ENCODE assay signal across 8 cellular contexts in genomic region chrX:107710617-107711391, GRCh38.
DNase-seq lines count a peak whose midpoint lies in the region; ATAC-seq, FAIRE-seq and TF ChIP-seq lines count a peak whose summit lies in the region.

No MANE protein-coding gene starts in this region.

- peak; percentile 85 for FAIRE-seq in K562 (lab: Jason Lieb, UNC)

- no peaks in the 10 kb centered on the region for H3K9me1 ChIP-seq in K562 (ENCODE audit: control insufficient read depth, insufficient read depth, low read length)

- H3K9ac ChIP-seq in BLaER1 (no peak overlapping the region), K562 (ENCODE audit: insufficient read depth in 1 of 2, low read depth in 2 of 2, low read length in 2 of 2) (peak overlapping the region; percentile 43 to 79; a peak in 2 of 4 replicates)

- BruUV-seq in K562 (replicated peaks; lab: Mats Ljungman, UMichigan) = no TSS peak

- peak overlapping the region; percentile 83 for H2AFZ ChIP-seq in K562 (ENCODE audit: low read depth, low read length)

- TF ChIP-seq CTCF in RWPE2 (IDR thresholded peaks at IDR 0.05; ENCODE audit: poor library complexity, severe bottlenecking) (no peak), K562 (IDR thresholded peaks at IDR 0.05 in 2 of 3, conservative IDR thresholded peaks at IDR 0.05 in 1 of 3; ENCODE audit: insufficient read depth in 2 of 3, low read depth in 1 of 3, low read length in 3 of 3) (no peak)

- peaks cover 9% of the 10 kb centered on the region; the same call in 1 of the 2 replicates for H3K36me3 ChIP-seq in BLaER1
- peaks cover 30% of the 10 kb centered on the region for H3K36me3 ChIP-seq in RWPE2 (ENCODE audit: low read depth)
- H3K36me3 ChIP-seq in K562 (ENCODE audit: control insufficient read depth, insufficient read depth, low read length) = no peaks in the 10 kb centered on the region

- H4K20me1 ChIP-seq in BLaER1 (peaks cover 35% of the 10 kb centered on the region), K562 (replicated peaks; ENCODE audit: control insufficient read depth, insufficient read depth, low read length) (no peaks in the 10 kb centered on the region)

- no peak for TF ChIP-seq POLR2A in K562 (conservative IDR thresholded peaks at IDR 0.05)

- peaks cover 28% of the 10 kb centered on the region for H3K4me1 ChIP-seq in BLaER1
- H3K4me1 ChIP-seq in RWPE2 (ENCODE audit: insufficient read depth, poor library complexity, severe bottlenecking) = peaks cover 13% of the 10 kb centered on the region
- H3K4me1 ChIP-seq in K562 (replicated peaks in 1 of 2; ENCODE audit: control insufficient read depth in 2 of 2, insufficient read depth in 2 of 2, low read length in 2 of 2) = peaks cover 6 to 9% of the 10 kb centered on the region in 2 experiments; a peak in 4 of 5 replicates

- 10% methylated on average over 7 of the region's 7 CpGs for WGBS in K562 (ENCODE audit: insufficient coverage, low coverage, missing lambda C conversion rate)

- CTCF ChIA-PET in K562 (lab: Yijun Ruan, JAX; ENCODE audit: low intra/inter-chr PET ratio) = no interaction called here

- H3K79me2 ChIP-seq in K562 (ENCODE audit: control insufficient read depth, insufficient read depth, low read length) = no peaks in the 10 kb centered on the region

- H3K27ac ChIP-seq in BLaER1 = no peak overlapping the region
- H3K27ac ChIP-seq in RWPE2 (ENCODE audit: poor library complexity, severe bottlenecking) = peak overlapping the region; percentile 77
- H3K27ac ChIP-seq in K562 (ENCODE audit: extremely low read depth, low read depth, low read length) = peak overlapping the region; percentile 68; the same call in 2 of the 3 replicates

- H3K4me3 ChIP-seq in BLaER1 (no peak overlapping the region), RWPE2 (ENCODE audit: severe bottlenecking) (no peak overlapping the region), K562 (no peak overlapping the region)

- DNase-seq in GM19240 (ENCODE audit: insufficient read length, low spot score) (peak; percentile 46), RWPE2 (ENCODE audit: low spot score) (no peak), K562 (ENCODE audit: extremely low read depth in 1 of 4, low spot score in 3 of 4) (peak; percentile 45 to 76 (median 60)), islet precursor cell (peak; percentile 86), NCI-H1105 treated with DMSO at 0.1 percent for 48 hours (lab: John Stamatoyannopoulos, UW) (no peak)
- peak in 2 of 3 donors; percentile 19 to 30 for DNase-seq in stimulated activated CD4-positive, alpha-beta T cell treated with anti-CD3 and anti-CD28 coated beads, TNF-alpha, amount 100 ng/mL, for 1 hour (ENCODE audit: low read depth in 3 of 3, low spot score in 1 of 3)

- H3K9me3 ChIP-seq in BLaER1 (no peaks in the 10 kb centered on the region), RWPE2 (ENCODE audit: severe bottlenecking) (no peaks in the 10 kb centered on the region), K562 (replicated peaks; ENCODE audit: control insufficient read depth, insufficient read depth, low read depth, low read length) (no peaks in the 10 kb centered on the region)

- POLR2A ChIA-PET in K562 (lab: Yijun Ruan, JAX) = interaction anchor here (0.6 to 1.4 kb wide), 4 partner anchors 10 to 33 kb away, joined by 3 to 9 read pairs (median 4); no protein-coding TSS in a partner anchor

- ATAC-seq in HG03159 (IDR thresholded peaks at IDR 0.05; ENCODE audit: unreplicated experiment) (peak; percentile 80), RWPE2 (ENCODE audit: low read depth) (peak; percentile 84), K562 (peak; percentile 91)

- H3K4me2 ChIP-seq in BLaER1 = peak overlapping the region; percentile 33
- H3K4me2 ChIP-seq in K562 (ENCODE audit: insufficient read depth, low read length) = peak overlapping the region; percentile 70

- H3K27me3 ChIP-seq in BLaER1 = peaks cover 90% of the 10 kb centered on the region
- no peaks in the 10 kb centered on the region for H3K27me3 ChIP-seq in RWPE2 (ENCODE audit: insufficient read depth, poor library complexity, severe bottlenecking)
- H3K27me3 ChIP-seq in K562 (ENCODE audit: control insufficient read depth in 2 of 2, insufficient read depth in 2 of 2, low read length in 2 of 2) = no peaks in the 10 kb centered on the region; a peak in 1 of 5 replicates

- no peak for TF ChIP-seq RAD21 in K562 (CRISPR knock-in tag; conservative IDR thresholded peaks at IDR 0.05 in 1 of 2, IDR thresholded peaks at IDR 0.05 in 1 of 2)

- TF ChIP-seq EP300 in K562 (IDR thresholded peaks at IDR 0.05; ENCODE audit: low read length) = peak; percentile 65

- in situ Hi-C loops in K562 (cut with MboI) = loop anchor here (5.0 kb wide), 1 partner anchor 34 kb away; no protein-coding TSS in a partner anchor

- intact Hi-C loops in K562 (cut with micrococcal nuclease) = no loop called here

TF ChIP-seq in K562, 482 proteins besides CTCF, POLR2A, EP300 and RAD21 (continues in another document):
- TF ChIP-seq NEUROD1 (IDR thresholded peaks at IDR 0.05; ENCODE audit: borderline replicate concordance, low read depth, low read length, partially characterized antibody) (peak; percentile 76), ARID1B (IDR thresholded peaks at IDR 0.05) (peak; percentile 32; the same call in 1 of the 2 replicates), GABPA (tag; conservative IDR thresholded peaks at IDR 0.05; ENCODE audit: low read depth) (0 out of 2 replicates have a peak, but pooled peaks have one; percentile 27), E2F8 (IDR thresholded peaks at IDR 0.05; ENCODE audit: low read depth, partially characterized antibody) (no peak), MXI1 (IDR thresholded peaks at IDR 0.05; ENCODE audit: low read depth, low read length) (peak; percentile 35; the same call in 1 of the 2 replicates), LCOR (CRISPR knock-in tag; IDR thresholded peaks at IDR 0.05) (peak; percentile 52; the same call in 1 of the 2 replicates), ARID3B (CRISPR knock-in tag; IDR thresholded peaks at IDR 0.05; ENCODE audit: borderline replicate concordance) (no peak), CBX3 (IDR thresholded peaks at IDR 0.05; ENCODE audit: borderline replicate concordance in 1 of 2, low read length in 2 of 2) (no peak), RFX1 (IDR thresholded peaks at IDR 0.05) (peak; percentile 93), ZFP36 (IDR thresholded peaks at IDR 0.05; ENCODE audit: low read depth, low read length, partially characterized antibody) (peak; percentile 58), JUND (IDR thresholded peaks at IDR 0.05; ENCODE audit: borderline replicate concordance, low read depth, low read length) (no peak), JUND (tag; IDR thresholded peaks at IDR 0.05; ENCODE audit: borderline replicate concordance, low read depth, low read length) (no peak), MTF1 (CRISPR knock-in tag; IDR thresholded peaks at IDR 0.05; ENCODE audit: borderline replicate concordance) (no peak), FOXJ2 (tag; IDR thresholded peaks at IDR 0.05) (peak; percentile 100), FOSL1 (tag; conservative IDR thresholded peaks at IDR 0.05) (peak; percentile 78), LEF1 (IDR thresholded peaks at IDR 0.05) (peak; percentile 78; the same call in 1 of the 2 replicates), HES1 (IDR thresholded peaks at IDR 0.05; ENCODE audit: low read depth) (no peak), MECOM (CRISPR knock-in tag; IDR thresholded peaks at IDR 0.05) (no peak), SMARCE1 (IDR thresholded peaks at IDR 0.05) (peak; percentile 44; the same call in 1 of the 2 replicates), ZBTB7A (IDR thresholded peaks at IDR 0.05; ENCODE audit: borderline replicate concordance, control insufficient read depth, low read depth, low read length) (no peak), ZNF79 (CRISPR knock-in tag; IDR thresholded peaks at IDR 0.05; ENCODE audit: low read depth) (no peak), CBFA2T3 (IDR thresholded peaks at IDR 0.05) (0 out of 2 replicates have a peak, but pooled peaks have one; percentile 8)

Comparison
In these comparisons a context has a peak if more than half of its experiments do, and no peak if none do; other contexts are left out.
1. DNase-seq: peak in GM19240 (single experiment), K562 (4 of 4), islet precursor cell (single experiment) and stimulated activated CD4-positive, alpha-beta T cell treated with anti-CD3 and anti-CD28 coated beads, TNF-alpha, amount 100 ng/mL, for 1 hour (2 of 3); none in RWPE2 (single experiment) and NCI-H1105 treated with DMSO at 0.1 percent for 48 hours (single experiment).
2. Peak in every context shown above with its lines, with median percentiles within 50 percentile points of each other: ATAC-seq.